8 cellular contexts compared by ENCODE assay signal in genomic region chr16:67846320-67847063, GRCh38. TPM values are rescaled to one million over a fixed set of nuclear protein-coding genes. Genes with fewer than 3 reads are reported as not detected.
DNase-seq lines count a peak whose midpoint lies in the region; ATAC-seq and TF ChIP-seq lines count a peak whose summit lies in the region.

TSS of gene NUTF2 (plus strand) at chr16:67846933. CDS start at chr16:67865131, 18,198 bp downstream.

- peaks cover 23% of the 10 kb centered on the region; the same call in 1 of the 2 replicates for H3F3A ChIP-seq in PC-9 (ENCODE audit: insufficient read depth, low read depth)

- POLR2A ChIA-PET in PC-9 (lab: Charles Lee; ENCODE audit: unreplicated experiment): interaction anchor here (0.6 to 0.7 kb wide), 3 partner anchors 25 to 358 kb away, joined by 3 to 7 read pairs (median 4); partner anchors contain the start of gene PSMB10

- H3K9me3 ChIP-seq in PC-9 (ENCODE audit: insufficient read depth, low read depth) (no peaks in the 10 kb centered on the region), mucosa of rectum (ENCODE audit: control insufficient read depth in 2 of 2, low read length in 2 of 2) (no peaks in the 10 kb centered on the region)

- intact Hi-C loops in PC-9 (cut with micrococcal nuclease; ENCODE audit: unreplicated experiment): loop anchor here (2.0 to 5.0 kb wide), 2 partner anchors 14 to 39 kb away; partner anchors contain the start of genes RANBP10 and TSNAXIP1

- H3K4me2 ChIP-seq in PC-9: peak within 1 kb of the TSS; percentile 93

- CTCF ChIA-PET in PC-9 (lab: Charles Lee): no interaction called here

- DNase-seq in DMS114 treated with DMSO at 0.1 percent for 48 hours (lab: John Stamatoyannopoulos, UW; ENCODE audit: unreplicated experiment) (peak; percentile 86), PC-9 (peak; percentile 83 to 96), epithelial cell of proximal tubule (ENCODE audit: low read depth) (no peak)
- DNase-seq in Jurkat, Clone E6-1 (ENCODE audit: low read depth, low spot score): peak; percentile 92
- DNase-seq in activated T-cell treated with anti-CD3 and anti-CD28 coated beads, Interleukin-2, amount 50 U/mL, for 1 hour: peak; percentile 96
- peak; percentile 88 to 89 for DNase-seq in stimulated activated CD8-positive, alpha-beta memory T cell treated with anti-CD3 and anti-CD28 coated beads, Interleukin-7, amount 100 ng/mL, for 1 hour (ENCODE audit: low read depth in 2 of 2)

- peak within 1 kb of the TSS; percentile 70 for H3K27ac ChIP-seq in PC-9
- peak within 1 kb of the TSS; percentile 92 to 93 for H3K27ac ChIP-seq in mucosa of rectum (ENCODE audit: low read depth in 2 of 2, low read length in 2 of 2)

- peak within 1 kb of the TSS; percentile 92 for H3K4me3 ChIP-seq in Jurkat, Clone E6-1 (ENCODE audit: low read length)
- H3K4me3 ChIP-seq in PC-9 (peak within 1 kb of the TSS; percentile 100), epithelial cell of proximal tubule (ENCODE audit: low read depth, low read length) (peak within 1 kb of the TSS; percentile 99), mucosa of rectum (ENCODE audit: low read length in 2 of 2) (peak within 1 kb of the TSS; percentile 79 to 83)

- peak within 1 kb of the TSS; percentile 79 for H3K9ac ChIP-seq in mucosa of rectum (ENCODE audit: low read depth in 1 of 2, low read length in 2 of 2)

- no peaks in the 10 kb centered on the region for H3K9me2 ChIP-seq in PC-9 (ENCODE audit: insufficient read depth)

- peak within 1 kb of the TSS; percentile 79 for H2AFZ ChIP-seq in PC-9

- ATAC-seq in GM21576 (IDR thresholded peaks at IDR 0.05; ENCODE audit: unreplicated experiment): peak; percentile 52

- no peak for TF ChIP-seq CTCF in PC-9 (conservative IDR thresholded peaks at IDR 0.05)
- TF ChIP-seq CTCF in epithelial cell of proximal tubule (conservative IDR thresholded peaks at IDR 0.05; ENCODE audit: low read depth, low read length): no peak

- H3K27me3 ChIP-seq in PC-9 (ENCODE audit: insufficient read depth, low read depth) (no peaks in the 10 kb centered on the region), mucosa of rectum (ENCODE audit: control insufficient read depth in 2 of 2, insufficient read depth in 2 of 2, low read length in 2 of 2) (no peaks in the 10 kb centered on the region)

- BruUV-seq in PC-9 (replicated peaks; lab: Mats Ljungman, UMichigan): no TSS peak

- peaks cover 45% of the 10 kb centered on the region for H3K4me1 ChIP-seq in PC-9 (replicated peaks; ENCODE audit: insufficient read depth)
- H3K4me1 ChIP-seq in mucosa of rectum (ENCODE audit: control insufficient read depth in 2 of 2, insufficient read depth in 2 of 2, low read length in 2 of 2): peaks cover 43 to 44% of the 10 kb centered on the region in 2 donors

- H4K20me1 ChIP-seq in PC-9 (ENCODE audit: insufficient read depth): peaks cover 38% of the 10 kb centered on the region

- H3K79me2 ChIP-seq in PC-9 (ENCODE audit: low read depth): peaks cover 80% of the 10 kb centered on the region

- H3K36me3 ChIP-seq in PC-9 (ENCODE audit: low read depth): no peaks in the 10 kb centered on the region; the same call in 1 of the 2 replicates
- H3K36me3 ChIP-seq in mucosa of rectum (ENCODE audit: control insufficient read depth in 2 of 2, insufficient read depth in 2 of 2, low read length in 2 of 2): no peaks in the 10 kb centered on the region

RNA-seq across cellular contexts. Expression of gene NUTF2, which starts in this region (rescaled TPM):
- polyA plus RNA-seq in Jurkat, Clone E6-1 (2012; ENCODE audit: insufficient read depth, insufficient read length): 351 TPM
- total RNA-seq in PC-9 (2021) (94.2 and 147 TPM in 2 replicates), epithelial cell of proximal tubule (219 and 549 TPM in 2 replicates)
